18 cellular contexts compared by ENCODE assay signal in the genomic region with DNA sequence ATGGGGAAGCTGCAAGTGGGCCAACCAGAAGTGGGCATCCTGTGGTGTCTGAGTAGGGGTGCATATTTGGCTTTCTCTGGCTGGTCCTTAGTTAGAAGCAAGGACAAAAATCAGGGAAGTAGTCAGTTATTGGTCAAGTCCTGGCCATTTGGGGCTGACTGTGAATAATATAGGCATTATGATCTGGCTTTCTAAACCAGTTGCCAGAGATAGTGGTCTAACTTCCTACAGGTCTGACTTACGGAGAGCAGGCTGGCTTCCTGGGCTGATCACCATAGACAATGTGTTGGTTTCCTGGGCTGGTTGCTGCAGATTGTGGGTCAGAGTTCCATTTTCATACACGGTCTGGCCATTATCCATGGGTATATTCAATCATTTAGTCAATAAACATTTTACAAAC. TPM values are rescaled to one million over a fixed set of nuclear protein-coding genes. Genes with fewer than 3 reads are reported as not detected.
DNase-seq lines count a peak whose midpoint lies in the region; ATAC-seq and TF ChIP-seq lines count a peak whose summit lies in the region.
"Had no signal": no experiment of that assay in that cellular context is flagged by ENCODE, and none has a peak within 500 bp of the region (broad histone marks: within the 10 kb centered on the region; RNA-seq: fewer than 3 reads in every experiment).

No MANE protein-coding gene starts in this region.

- H3K4me2 ChIP-seq in neural progenitor cell, result no peak overlapping the region

- 90 to 97% methylated on average over 2 of the region's 2 CpGs for WGBS in endodermal cell (ENCODE audit: insufficient coverage in 1 of 2, insufficient read length in 1 of 2), 2 experiments

- H3K36me3 ChIP-seq in RWPE2 (ENCODE audit: low read depth) (peaks cover 12% of the 10 kb centered on the region), endodermal cell (ENCODE audit: control insufficient read depth, insufficient read depth, low read length) (peaks cover 31% of the 10 kb centered on the region), neural progenitor cell (peaks cover 3% of the 10 kb centered on the region)
- H3K36me3 ChIP-seq: HAP-1 had no signal

- H3K4me1 Mint-ChIP-seq in Calu3 (ENCODE audit: low read depth, unreplicated experiment) (peaks cover 69% of the 10 kb centered on the region), endodermal cell (peaks cover 73% of the 10 kb centered on the region), neural progenitor cell (peaks cover 77% of the 10 kb centered on the region)
- peaks cover 12% of the 10 kb centered on the region for H3K4me1 Mint-ChIP-seq in activated T-helper 1 cell treated with anti-CD3 and anti-CD28 coated beads, Interleukin-12 subunit alpha, Interleukin-12 subunit beta, Interleukin-2, Interleukin-4 antibody, amounts not matched to agents 30 ng/mL and 10 ng/mL and 1 ng/mL, durations not matched to agents 14 hours and 24 hours and 36 hours (ENCODE audit: low read depth)
- H3K4me1 Mint-ChIP-seq: CD4-positive, CD25-positive, alpha-beta regulatory T cell had no signal

- no peaks in the 10 kb centered on the region for H3K27me3 ChIP-seq in RWPE2 (ENCODE audit: insufficient read depth, poor library complexity, severe bottlenecking)
- H3K27me3 ChIP-seq in endodermal cell (ENCODE audit: control insufficient read depth, insufficient read depth, low read length, poor library complexity, severe bottlenecking), result no peaks in the 10 kb centered on the region
- no peaks in the 10 kb centered on the region for H3K27me3 ChIP-seq in neural progenitor cell
- H3K27me3 ChIP-seq: BE2C had no signal

- peak overlapping the region; percentile 4 for H3K27ac Mint-ChIP-seq in Calu3 (ENCODE audit: unreplicated experiment)
- H3K27ac Mint-ChIP-seq in endodermal cell, result peak overlapping the region; percentile 41
- peak overlapping the region; percentile 58 for H3K27ac Mint-ChIP-seq in neural progenitor cell
- no peak overlapping the region for H3K27ac Mint-ChIP-seq in activated T-helper 1 cell treated with anti-CD3 and anti-CD28 coated beads, Interleukin-12 subunit alpha, Interleukin-12 subunit beta, Interleukin-2, Interleukin-4 antibody, amounts not matched to agents 30 ng/mL and 10 ng/mL and 1 ng/mL, durations not matched to agents 14 hours and 24 hours and 36 hours
- H3K27ac Mint-ChIP-seq: CD4-positive, CD25-positive, alpha-beta regulatory T cell had no signal

- no peak overlapping the region for H3K4me3 ChIP-seq in RWPE2 (ENCODE audit: severe bottlenecking)
- H3K4me3 ChIP-seq in endodermal cell (ENCODE audit: low read length), result peak overlapping the region; percentile 55
- H3K4me3 ChIP-seq in neural progenitor cell, result no peak overlapping the region
- H3K4me3 ChIP-seq: GM23248, HAP-1 had no signal

- H3K36me3 Mint-ChIP-seq in Calu3 (ENCODE audit: insufficient read depth, unreplicated experiment), result peaks cover 20% of the 10 kb centered on the region
- peaks cover 28% of the 10 kb centered on the region for H3K36me3 Mint-ChIP-seq in endodermal cell (ENCODE audit: low read depth)
- H3K36me3 Mint-ChIP-seq in neural progenitor cell, result peaks cover 8% of the 10 kb centered on the region
- H3K36me3 Mint-ChIP-seq in activated T-helper 1 cell treated with anti-CD3 and anti-CD28 coated beads, Interleukin-12 subunit alpha, Interleukin-12 subunit beta, Interleukin-2, Interleukin-4 antibody, amounts not matched to agents 30 ng/mL and 10 ng/mL and 1 ng/mL, durations not matched to agents 14 hours and 24 hours and 36 hours (ENCODE audit: low read depth), result no peaks in the 10 kb centered on the region
- H3K36me3 Mint-ChIP-seq: CD4-positive, CD25-positive, alpha-beta regulatory T cell had no signal

- H3K4me3 Mint-ChIP-seq in Calu3 (ENCODE audit: low read depth, unreplicated experiment) (no peak overlapping the region), endodermal cell (no peak overlapping the region), neural progenitor cell (no peak overlapping the region)
- H3K4me3 Mint-ChIP-seq in activated T-helper 1 cell treated with anti-CD3 and anti-CD28 coated beads, Interleukin-12 subunit alpha, Interleukin-12 subunit beta, Interleukin-2, Interleukin-4 antibody, amounts not matched to agents 30 ng/mL and 10 ng/mL and 1 ng/mL, durations not matched to agents 14 hours and 24 hours and 36 hours, result no peak overlapping the region
- H3K4me3 Mint-ChIP-seq: CD4-positive, CD25-positive, alpha-beta regulatory T cell had no signal

- peaks cover 17% of the 10 kb centered on the region for H3K79me2 ChIP-seq in neural progenitor cell (ENCODE audit: low read depth)

- H3K9me3 Mint-ChIP-seq in Calu3 (ENCODE audit: low read depth, unreplicated experiment) (no peaks in the 10 kb centered on the region), endodermal cell (peaks cover 14% of the 10 kb centered on the region), neural progenitor cell (peaks cover 10% of the 10 kb centered on the region)
- no peaks in the 10 kb centered on the region for H3K9me3 Mint-ChIP-seq in activated T-helper 1 cell treated with anti-CD3 and anti-CD28 coated beads, Interleukin-12 subunit alpha, Interleukin-12 subunit beta, Interleukin-2, Interleukin-4 antibody, amounts not matched to agents 30 ng/mL and 10 ng/mL and 1 ng/mL, durations not matched to agents 14 hours and 24 hours and 36 hours
- H3K9me3 Mint-ChIP-seq: CD4-positive, CD25-positive, alpha-beta regulatory T cell had no signal

- TF ChIP-seq CTCF in Calu3 (IDR thresholded peaks at IDR 0.05; ENCODE audit: unreplicated experiment) (no peak), RWPE2 (IDR thresholded peaks at IDR 0.05; ENCODE audit: poor library complexity, severe bottlenecking) (no peak), endodermal cell (conservative IDR thresholded peaks at IDR 0.05) (no peak), neural progenitor cell (IDR thresholded peaks at IDR 0.05) (no peak)

- no peak overlapping the region for H3K9ac ChIP-seq in endodermal cell (ENCODE audit: extremely low read depth, low read length, poor library complexity, severe bottlenecking)
- no peak overlapping the region for H3K9ac ChIP-seq in neural progenitor cell
- H3K9ac ChIP-seq: GM23248 had no signal

- H3K9me3 ChIP-seq in RWPE2 (ENCODE audit: severe bottlenecking) (no peaks in the 10 kb centered on the region), endodermal cell (ENCODE audit: control insufficient read depth, low read length) (peaks cover 16% of the 10 kb centered on the region), neural progenitor cell (ENCODE audit: low read depth) (no peaks in the 10 kb centered on the region)
- H3K9me3 ChIP-seq: BE2C, HAP-1 had no signal

- CTCF ChIA-PET in Calu3 (lab: Charles Lee), result interaction anchor here (0.6 kb wide), 1 partner anchor 159 kb away, joined by 6 read pairs; no protein-coding TSS in a partner anchor

- intact Hi-C loops in Calu3 (cut with micrococcal nuclease; ENCODE audit: unreplicated experiment), result no loop called here
- intact Hi-C loops in activated T-helper 1 cell treated with anti-CD3 and anti-CD28 coated beads, Interleukin-12 subunit alpha, Interleukin-12 subunit beta, Interleukin-2, Interleukin-4 antibody, amounts not matched to agents 30 ng/mL and 10 ng/mL and 1 ng/mL, durations not matched to agents 14 hours and 24 hours and 36 hours (cut with micrococcal nuclease), result no loop called here

- H3K4me1 ChIP-seq in RWPE2 (ENCODE audit: insufficient read depth, poor library complexity, severe bottlenecking) (peaks cover 29% of the 10 kb centered on the region), endodermal cell (ENCODE audit: control insufficient read depth, insufficient read depth, low read length) (peaks cover 25% of the 10 kb centered on the region), neural progenitor cell (peaks cover 44% of the 10 kb centered on the region)

- peaks cover 15% of the 10 kb centered on the region for H4K20me1 ChIP-seq in neural progenitor cell (ENCODE audit: low read depth)

- H3K27me3 Mint-ChIP-seq in Calu3 (ENCODE audit: unreplicated experiment) (no peaks in the 10 kb centered on the region), endodermal cell (ENCODE audit: insufficient read depth) (no peaks in the 10 kb centered on the region), neural progenitor cell (ENCODE audit: insufficient read depth, low read depth) (peaks cover 7% of the 10 kb centered on the region)
- peaks cover 23% of the 10 kb centered on the region for H3K27me3 Mint-ChIP-seq in activated T-helper 1 cell treated with anti-CD3 and anti-CD28 coated beads, Interleukin-12 subunit alpha, Interleukin-12 subunit beta, Interleukin-2, Interleukin-4 antibody, amounts not matched to agents 30 ng/mL and 10 ng/mL and 1 ng/mL, durations not matched to agents 14 hours and 24 hours and 36 hours (ENCODE audit: insufficient read depth)

- H3F3A ChIP-seq in neural progenitor cell (ENCODE audit: low read depth), result peaks cover 37% of the 10 kb centered on the region

- no peak for DNase-seq in Calu3
- DNase-seq in RWPE2 (ENCODE audit: low spot score), result no peak
- no peak for DNase-seq in endodermal cell
- no peak for DNase-seq in neural progenitor cell (ENCODE audit: low spot score)
- DNase-seq in activated CD4-positive, alpha-beta T cell treated with anti-CD3 and anti-CD28 coated beads, Interleukin-2, amount 50 U/mL, for 1 hour, result no peak
- no peak for DNase-seq in activated CD8-positive, alpha-beta memory T cell treated with anti-CD3 and anti-CD28 coated beads for 24 hours
- DNase-seq in HuH-7 (ENCODE audit: low spot score), result no peak
- DNase-seq in activated T-helper 1 cell treated with anti-CD3 and anti-CD28 coated beads, Interleukin-12 subunit alpha, Interleukin-12 subunit beta, Interleukin-2, Interleukin-4 antibody, amounts not matched to agents 30 ng/mL and 10 ng/mL and 1 ng/mL, durations not matched to agents 14 hours and 24 hours and 36 hours (ENCODE audit: low spot score), result no peak
- DNase-seq: BE2C; CD4-positive, CD25-positive, alpha-beta regulatory T cell; DMS153; GF-D8; GM23248; NCI-H1105 treated with DMSO at 0.1 percent for 48 hours; NCI-H1694 treated with DMSO at 0.1 percent for 48 hours; NCI-H2107; NCI-H526 had no signal

- no peak overlapping the region for H2AFZ ChIP-seq in neural progenitor cell (replicated peaks)
- H2AFZ ChIP-seq: GM23248 had no signal

- H3K27ac ChIP-seq in RWPE2 (ENCODE audit: poor library complexity, severe bottlenecking), result peak overlapping the region; percentile 32
- peak overlapping the region; percentile 84 for H3K27ac ChIP-seq in endodermal cell (ENCODE audit: low read depth, low read length)
- no peak overlapping the region for H3K27ac ChIP-seq in neural progenitor cell
- H3K27ac ChIP-seq: GM23248 had no signal

- BruUV-seq in Calu3 (replicated peaks; lab: Mats Ljungman, UMichigan), result TSS peak; percentile 8

- ATAC-seq in RWPE2 (ENCODE audit: low read depth), result no peak

RNA-seq across cellular contexts. Expression of gene ENC1, which starts 16.5 kb away (rescaled TPM):
- total RNA-seq in Calu3 (2022) (91.6 and 100 TPM in 2 replicates), endodermal cell (10 to 100 TPM; 64.2 to 70.8 TPM), neural progenitor cell (ENCODE audit: low replicate concordance) (73.8 and 146 TPM in 2 replicates)
- polyA plus RNA-seq in endodermal cell (2013, experiment 1 of 2), result 157 TPM
- polyA plus RNA-seq in endodermal cell (2013, experiment 2 of 2), result 160 TPM
- total RNA-seq in activated T-helper 1 cell treated with anti-CD3 and anti-CD28 coated beads, Interleukin-12 subunit alpha, Interleukin-12 subunit beta, Interleukin-2, Interleukin-4 antibody, amounts not matched to agents 30 ng/mL and 10 ng/mL and 1 ng/mL, durations not matched to agents 14 hours and 24 hours and 36 hours, result 2.7 and 3.2 TPM in 2 replicates

Comparison
In these comparisons a context has a peak if more than half of its experiments do, and no peak if none do; other contexts are left out.
1. RNA of gene ENC1, which starts 16.5 kb away (total RNA-seq): 91.6 to 100 TPM in Calu3, 73.8 to 146 TPM in neural progenitor cell and 64.2 to 70.8 TPM in endodermal cell; 2.7 to 3.2 TPM in activated T-helper 1 cell treated with anti-CD3 and anti-CD28 coated beads, Interleukin-12 subunit alpha, Interleukin-12 subunit beta, Interleukin-2, Interleukin-4 antibody, amounts not matched to agents 30 ng/mL and 10 ng/mL and 1 ng/mL, durations not matched to agents 14 hours and 24 hours and 36 hours; every median in the first group is over 10 times any median in the second.